28 cellular contexts compared by ENCODE assay signal in genomic region chr1:4058122-4058521, GRCh38.
"Had no signal": no experiment of that assay in that cellular context is flagged by ENCODE, and none has a peak within 500 bp of the region (broad histone marks: within the 10 kb centered on the region; RNA-seq: fewer than 3 reads in every experiment).

No MANE protein-coding gene starts in this region.

- H3K4me1 ChIP-seq: colonic mucosa, gastrocnemius medialis, heart left ventricle, parathyroid adenoma, suprapubic skin, transverse colon had no signal

- H3K9me3 ChIP-seq: colonic mucosa, gastrocnemius medialis, heart left ventricle, suprapubic skin, transverse colon had no signal

- H3K27ac Mint-ChIP-seq: dendritic cell treated with granulocyte-macrophage colony-stimulating factor and Interleukin-4, amounts not matched to agents 40 ng/mL and 50 ng/mL, for 4 days; endodermal cell; memory B cell; natural killer cell; progenitor cell of endocrine pancreas; stimulated activated naive CD8-positive, alpha-beta T cell treated with anti-CD3 and anti-CD28 coated beads, Interleukin-15, amount 100 ng/mL, for 72 hours had no signal

- H3K9me3 Mint-ChIP-seq: dendritic cell treated with granulocyte-macrophage colony-stimulating factor and Interleukin-4, amounts not matched to agents 40 ng/mL and 50 ng/mL, for 4 days; endodermal cell; memory B cell; natural killer cell; neural crest cell; stimulated activated naive CD8-positive, alpha-beta T cell treated with anti-CD3 and anti-CD28 coated beads, Interleukin-15, amount 100 ng/mL, for 72 hours had no signal

- H3K27me3 Mint-ChIP-seq: dendritic cell treated with granulocyte-macrophage colony-stimulating factor and Interleukin-4, amounts not matched to agents 40 ng/mL and 50 ng/mL, for 4 days; memory B cell had no signal

- H3K36me3 ChIP-seq: colonic mucosa, gastrocnemius medialis, heart left ventricle, suprapubic skin, transverse colon had no signal

- H2AFZ ChIP-seq: hepatocyte, parathyroid adenoma had no signal

- H3K9ac ChIP-seq: parathyroid adenoma had no signal

- H3K79me2 ChIP-seq: hepatocyte, parathyroid adenoma had no signal

- ATAC-seq: esophagus mucosa; gastrocnemius medialis; heart left ventricle; left lobe of liver; natural killer cell; sciatic nerve; stimulated activated naive CD8-positive, alpha-beta T cell treated with anti-CD3 and anti-CD28 coated beads, Interleukin-15, amount 100 ng/mL, for 72 hours had no signal

- H3K4me3 ChIP-seq: colonic mucosa, gastrocnemius medialis, heart left ventricle, hepatocyte, lung, smooth muscle cell, suprapubic skin, transverse colon had no signal

- H3K36me3 Mint-ChIP-seq: memory B cell, natural killer cell had no signal

- H3K27ac ChIP-seq: colonic mucosa, epithelial cell of prostate, gastrocnemius medialis, heart left ventricle, hepatocyte, parathyroid adenoma, suprapubic skin, transverse colon had no signal

- H3K4me1 Mint-ChIP-seq: endodermal cell; memory B cell; neural crest cell; stimulated activated naive CD8-positive, alpha-beta T cell treated with anti-CD3 and anti-CD28 coated beads, Interleukin-15, amount 100 ng/mL, for 72 hours had no signal

- H3K4me2 ChIP-seq: hepatocyte, smooth muscle cell had no signal

- H3K27me3 ChIP-seq: colonic mucosa, gastrocnemius medialis, hepatocyte, transverse colon had no signal

- H3K4me3 Mint-ChIP-seq: dendritic cell treated with granulocyte-macrophage colony-stimulating factor and Interleukin-4, amounts not matched to agents 40 ng/mL and 50 ng/mL, for 4 days; endodermal cell; memory B cell; natural killer cell; neural crest cell; stimulated activated naive CD8-positive, alpha-beta T cell treated with anti-CD3 and anti-CD28 coated beads, Interleukin-15, amount 100 ng/mL, for 72 hours had no signal

- DNase-seq: colonic mucosa; effector CD8-positive, alpha-beta T cell; endodermal cell; foreskin fibroblast; gastrocnemius medialis; kidney; natural killer cell; stimulated activated CD4-positive, alpha-beta T cell treated with anti-CD3 and anti-CD28 coated beads, Interleukin-12 subunit alpha, Interleukin-12 subunit beta, amount 100 ng/mL, for 4 hours; stimulated activated CD4-positive, alpha-beta T cell treated with anti-CD3 and anti-CD28 coated beads, Interleukin-1b, Interleukin-23, amount 100 ng/mL, for 48 hours; stimulated activated CD4-positive, alpha-beta T cell treated with anti-CD3 and anti-CD28 coated beads, Interleukin-4, amount 100 ng/mL, for 1 hour; stimulated activated CD8-positive, alpha-beta memory T cell treated with anti-CD3 and anti-CD28 coated beads, Interleukin-4, amount 100 ng/mL, for 48 hours; stimulated activated naive CD4-positive, alpha-beta T cell; stimulated activated naive CD8-positive, alpha-beta T cell treated with anti-CD3 and anti-CD28 coated beads, Interleukin-15, amount 100 ng/mL, for 72 hours; transverse colon had no signal
